In the genomic region with DNA sequence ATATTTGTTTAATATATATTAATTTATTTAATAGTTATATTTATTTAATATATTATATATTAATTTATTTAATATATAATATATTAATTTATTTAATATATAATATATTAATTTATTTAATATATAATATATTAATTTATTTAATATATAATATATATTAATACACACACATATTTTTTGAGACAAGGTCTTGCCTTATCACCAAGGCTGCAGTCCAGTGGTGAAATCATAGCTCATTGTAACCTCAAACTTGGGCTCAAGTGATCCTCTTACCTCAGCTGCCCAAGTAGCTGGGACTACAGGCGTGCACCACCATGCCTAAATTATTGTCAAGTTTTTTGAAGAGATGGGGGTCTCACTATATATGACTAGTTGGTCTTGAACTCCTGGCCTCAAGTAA, we compare ENCODE assay signal across 15 cellular contexts. TPM values are rescaled to one million over a fixed set of nuclear protein-coding genes. Genes with fewer than 3 reads are reported as not detected.
A peak's percentile ranks its signal among the peaks of the same experiment; 100 is the strongest.
DNase-seq lines count a peak whose midpoint lies in the region; ATAC-seq and TF ChIP-seq lines count a peak whose summit lies in the region.
"Had no signal": no experiment of that assay in that cellular context is flagged by ENCODE, and none has a peak within 500 bp of the region (broad histone marks: within the 10 kb centered on the region; RNA-seq: fewer than 3 reads in every experiment).

No MANE protein-coding gene starts in this region.

- no peaks in the 10 kb centered on the region for H3K27me3 Mint-ChIP-seq in stimulated activated naive CD8-positive, alpha-beta T cell treated with anti-CD3 and anti-CD28 coated beads, Interleukin-15, amount 100 ng/mL, for 72 hours
- H3K27me3 Mint-ChIP-seq in WTC11 (ENCODE audit: low read depth) (no peaks in the 10 kb centered on the region), memory B cell (no peaks in the 10 kb centered on the region)
- H3K27me3 Mint-ChIP-seq: CD4-positive, alpha-beta memory T cell had no signal

- no peak overlapping the region for H3K27ac Mint-ChIP-seq in stimulated activated naive CD8-positive, alpha-beta T cell treated with anti-CD3 and anti-CD28 coated beads, Interleukin-15, amount 100 ng/mL, for 72 hours
- peak overlapping the region; percentile 38; the same call in 1 of the 2 replicates for H3K27ac Mint-ChIP-seq in WTC11
- peak overlapping the region; percentile 32 for H3K27ac Mint-ChIP-seq in memory B cell
- H3K27ac Mint-ChIP-seq: CD4-positive, alpha-beta memory T cell; HFFc6 had no signal

- H3K9me3 Mint-ChIP-seq in stimulated activated naive CD8-positive, alpha-beta T cell treated with anti-CD3 and anti-CD28 coated beads, Interleukin-15, amount 100 ng/mL, for 72 hours = no peaks in the 10 kb centered on the region
- H3K9me3 Mint-ChIP-seq in WTC11 (peaks cover 15% of the 10 kb centered on the region), memory B cell (peaks cover 3% of the 10 kb centered on the region)
- H3K9me3 Mint-ChIP-seq: HFFc6 had no signal

- POLR2A ChIA-PET in WTC11 (lab: Charles Lee) = no interaction called here

- H3K36me3 Mint-ChIP-seq in WTC11 (no peaks in the 10 kb centered on the region; the same call in 1 of the 2 replicates), memory B cell (no peaks in the 10 kb centered on the region)
- H3K36me3 Mint-ChIP-seq: CD4-positive, alpha-beta memory T cell had no signal

- CTCF ChIA-PET in WTC11 (lab: Charles Lee) = interaction anchor here (0.8 kb wide), 1 partner anchor 303 kb away, joined by 3 read pairs; no protein-coding TSS in a partner anchor

- TF ChIP-seq CTCF in WTC11 (IDR thresholded peaks at IDR 0.05) = no peak

- DNase-seq in stimulated activated naive CD8-positive, alpha-beta T cell treated with anti-CD3 and anti-CD28 coated beads, Interleukin-15, amount 100 ng/mL, for 72 hours = no peak
- no peak for DNase-seq in stimulated activated naive CD8-positive, alpha-beta T cell treated with anti-CD3 and anti-CD28 coated beads, Interleukin-15, Interleukin-2, amounts not matched to agents 100 U/mL and 50 U/mL, for 24 hours
- DNase-seq in WTC11 (ENCODE audit: low spot score) (no peak), memory B cell (ENCODE audit: low spot score in 2 of 2) (no peak), kidney tubule cell (ENCODE audit: low spot score) (no peak)
- DNase-seq: BE2C; CD4-positive, alpha-beta memory T cell; DMS153; DND-41; GDM1; HCEC 1CT; HFFc6 had no signal

- H3K4me3 Mint-ChIP-seq in stimulated activated naive CD8-positive, alpha-beta T cell treated with anti-CD3 and anti-CD28 coated beads, Interleukin-15, amount 100 ng/mL, for 72 hours = no peak overlapping the region
- H3K4me3 Mint-ChIP-seq in WTC11 (no peak overlapping the region), memory B cell (no peak overlapping the region)
- H3K4me3 Mint-ChIP-seq: CD4-positive, alpha-beta memory T cell; HFFc6 had no signal

- H3K4me1 Mint-ChIP-seq in stimulated activated naive CD8-positive, alpha-beta T cell treated with anti-CD3 and anti-CD28 coated beads, Interleukin-15, amount 100 ng/mL, for 72 hours = no peaks in the 10 kb centered on the region
- H3K4me1 Mint-ChIP-seq in WTC11 (peaks cover 22% of the 10 kb centered on the region), memory B cell (no peaks in the 10 kb centered on the region)
- H3K4me1 Mint-ChIP-seq: CD4-positive, alpha-beta memory T cell had no signal

- peak; percentile 26 for ATAC-seq in stimulated activated naive CD8-positive, alpha-beta T cell treated with anti-CD3 and anti-CD28 coated beads, Interleukin-15, amount 100 ng/mL, for 72 hours
- no peak for ATAC-seq in stimulated activated naive CD8-positive, alpha-beta T cell treated with anti-CD3 and anti-CD28 coated beads, Interleukin-15, Interleukin-2, amounts not matched to agents 100 U/mL and 50 U/mL, for 24 hours
- ATAC-seq in WTC11 (no peak), memory B cell (ENCODE audit: low read depth) (no peak), HG02970 (IDR thresholded peaks at IDR 0.05; ENCODE audit: low FRiP score, unreplicated experiment) (no peak)
- ATAC-seq: A549 had no signal

TF ChIP-seq in WTC11, 78 proteins besides CTCF, POLR2A, EP300 and RAD21:
- no peak for TF ChIP-seq ZNF232 (CRISPR knock-in tag; IDR thresholded peaks at IDR 0.05)
- peak; percentile 93 for TF ChIP-seq HMGA2 (CRISPR knock-in tag; IDR thresholded peaks at IDR 0.05)

RNA-seq across cellular contexts. Expression of a gene that starts 51.4 kb away (rescaled TPM):
- total RNA-seq in WTC11 (2021) = not detected in 3 replicates
- total RNA-seq: CD4-positive, alpha-beta memory T cell; H4; HFFc6 had no signal

Comparison
In these comparisons a context has a peak if more than half of its experiments do, and no peak if none do; other contexts are left out.
1. H3K27ac Mint-ChIP-seq: peak in WTC11 (single experiment) and memory B cell (single experiment); none in stimulated activated naive CD8-positive, alpha-beta T cell treated with anti-CD3 and anti-CD28 coated beads, Interleukin-15, amount 100 ng/mL, for 72 hours (0 of 2).